1 cellular context compared by ENCODE assay signal in genomic region chr2:183124222-183124956, GRCh38.
TF ChIP-seq lines count a peak whose summit lies in the region.

A gene with protein sequence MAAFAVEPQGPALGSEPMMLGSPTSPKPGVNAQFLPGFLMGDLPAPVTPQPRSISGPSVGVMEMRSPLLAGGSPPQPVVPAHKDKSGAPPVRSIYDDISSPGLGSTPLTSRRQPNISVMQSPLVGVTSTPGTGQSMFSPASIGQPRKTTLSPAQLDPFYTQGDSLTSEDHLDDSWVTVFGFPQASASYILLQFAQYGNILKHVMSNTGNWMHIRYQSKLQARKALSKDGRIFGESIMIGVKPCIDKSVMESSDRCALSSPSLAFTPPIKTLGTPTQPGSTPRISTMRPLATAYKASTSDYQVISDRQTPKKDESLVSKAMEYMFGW (plus strand): TSS chr2:183124443. CDS start chr2:183124458, 15 bp downstream.

TF ChIP-seq in HEK293, 187 proteins besides CTCF, POLR2A, EP300 and RAD21 (continued from another document):
- TF ChIP-seq, protein P1, sequence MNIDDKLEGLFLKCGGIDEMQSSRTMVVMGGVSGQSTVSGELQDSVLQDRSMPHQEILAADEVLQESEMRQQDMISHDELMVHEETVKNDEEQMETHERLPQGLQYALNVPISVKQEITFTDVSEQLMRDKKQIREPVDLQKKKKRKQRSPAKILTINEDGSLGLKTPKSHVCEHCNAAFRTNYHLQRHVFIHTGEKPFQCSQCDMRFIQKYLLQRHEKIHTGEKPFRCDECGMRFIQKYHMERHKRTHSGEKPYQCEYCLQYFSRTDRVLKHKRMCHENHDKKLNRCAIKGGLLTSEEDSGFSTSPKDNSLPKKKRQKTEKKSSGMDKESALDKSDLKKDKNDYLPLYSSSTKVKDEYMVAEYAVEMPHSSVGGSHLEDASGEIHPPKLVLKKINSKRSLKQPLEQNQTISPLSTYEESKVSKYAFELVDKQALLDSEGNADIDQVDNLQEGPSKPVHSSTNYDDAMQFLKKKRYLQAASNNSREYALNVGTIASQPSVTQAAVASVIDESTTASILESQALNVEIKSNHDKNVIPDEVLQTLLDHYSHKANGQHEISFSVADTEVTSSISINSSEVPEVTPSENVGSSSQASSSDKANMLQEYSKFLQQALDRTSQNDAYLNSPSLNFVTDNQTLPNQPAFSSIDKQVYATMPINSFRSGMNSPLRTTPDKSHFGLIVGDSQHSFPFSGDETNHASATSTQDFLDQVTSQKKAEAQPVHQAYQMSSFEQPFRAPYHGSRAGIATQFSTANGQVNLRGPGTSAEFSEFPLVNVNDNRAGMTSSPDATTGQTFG (tag by site-specific recombination; IDR thresholded peaks at IDR 0.05; ENCODE audit: borderline replicate concordance), result no peak
- TF ChIP-seq ZXDB (tag by site-specific recombination; IDR thresholded peaks at IDR 0.05) (peak; percentile 74), ZFP41 (tag by site-specific recombination; IDR thresholded peaks at IDR 0.05; ENCODE audit: borderline replicate concordance) (no peak), TCF7L2 (IDR thresholded peaks at IDR 0.05; ENCODE audit: borderline replicate concordance, low read depth, low read length) (no peak), ZNF335 (tag by site-specific recombination; conservative IDR thresholded peaks at IDR 0.05) (peak; percentile 85), ZNF239 (tag by site-specific recombination; IDR thresholded peaks at IDR 0.05) (no peak), SP7 (tag by site-specific recombination; IDR thresholded peaks at IDR 0.05) (0 out of 2 replicates have a peak, but pooled peaks have one; percentile 29), ZNF169 (tag by site-specific recombination; IDR thresholded peaks at IDR 0.05) (no peak), SP3 (tag by site-specific recombination; IDR thresholded peaks at IDR 0.05) (peak; percentile 56; the same call in 1 of the 2 replicates)
- TF ChIP-seq, protein P2, sequence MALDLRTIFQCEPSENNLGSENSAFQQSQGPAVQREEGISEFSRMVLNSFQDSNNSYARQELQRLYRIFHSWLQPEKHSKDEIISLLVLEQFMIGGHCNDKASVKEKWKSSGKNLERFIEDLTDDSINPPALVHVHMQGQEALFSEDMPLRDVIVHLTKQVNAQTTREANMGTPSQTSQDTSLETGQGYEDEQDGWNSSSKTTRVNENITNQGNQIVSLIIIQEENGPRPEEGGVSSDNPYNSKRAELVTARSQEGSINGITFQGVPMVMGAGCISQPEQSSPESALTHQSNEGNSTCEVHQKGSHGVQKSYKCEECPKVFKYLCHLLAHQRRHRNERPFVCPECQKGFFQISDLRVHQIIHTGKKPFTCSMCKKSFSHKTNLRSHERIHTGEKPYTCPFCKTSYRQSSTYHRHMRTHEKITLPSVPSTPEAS (tag by site-specific recombination; IDR thresholded peaks at IDR 0.05), result no peak
